8 cellular contexts compared by ENCODE assay signal in the genomic region with DNA sequence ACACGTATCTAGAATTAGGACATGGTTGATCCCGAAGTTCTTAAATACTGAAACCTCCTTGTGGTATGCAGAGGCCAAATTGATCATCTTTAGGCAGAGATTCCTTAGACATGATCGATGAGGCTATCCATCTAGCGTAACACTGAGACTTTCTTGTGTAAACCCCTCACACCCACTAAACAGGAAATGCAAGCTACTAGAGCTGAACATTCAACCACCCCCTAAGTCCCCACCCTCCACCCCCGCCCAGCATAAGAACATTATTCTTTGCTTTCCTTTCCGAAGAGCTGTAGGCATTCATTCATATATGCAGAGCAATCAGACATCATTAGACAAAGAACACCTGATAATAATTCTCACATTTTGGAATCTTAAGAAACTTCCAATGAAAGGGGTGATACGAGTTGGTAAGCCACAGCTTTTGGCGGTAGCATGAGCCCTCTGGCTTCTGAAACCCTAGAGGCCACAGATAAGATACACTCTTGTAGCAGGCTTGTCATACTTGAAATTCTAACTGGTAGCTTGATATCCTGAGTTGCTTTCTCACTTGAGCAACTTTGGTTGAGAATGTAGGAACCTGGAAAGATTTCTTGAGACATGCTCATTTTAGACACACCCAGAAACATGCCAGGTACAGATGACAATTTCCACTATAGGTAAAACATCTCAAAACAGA. TPM values are rescaled to one million over a fixed set of nuclear protein-coding genes. Genes with fewer than 3 reads are reported as not detected.
DNase-seq lines count a peak whose midpoint lies in the region; ATAC-seq and TF ChIP-seq lines count a peak whose summit lies in the region.

No MANE protein-coding gene starts in this region.

- peaks cover 88 to 100% (median 100%) of the 10 kb centered on the region in 6 donors for H3K4me1 ChIP-seq in spleen
- peaks cover 0 to 14% of the 10 kb centered on the region in 2 donors for H3K4me1 ChIP-seq in adrenal gland (replicated peaks in 1 of 2)

- peak; percentile 13 to 33 for ATAC-seq in activated CD4-positive, CD25-positive, alpha-beta regulatory T cell treated with anti-CD3 and anti-CD28 coated beads, Interleukin-2, amount 50 U/mL, for 24 hours
- ATAC-seq in HG02610 (IDR thresholded peaks at IDR 0.05; ENCODE audit: unreplicated experiment) (peak; percentile 29), Right ventricle myocardium inferior (no peak)

- intact Hi-C loops in spleen (cut with DNase I; ENCODE audit: low total_unique reads) (no loop called here), Right ventricle myocardium inferior (cut with DNase I) (no loop called here), adrenal gland (cut with DNase I) (no loop called here)

- H3K27me3 ChIP-seq in spleen (replicated peaks in 1 of 7) = no peaks in the 10 kb centered on the region
- no peaks in the 10 kb centered on the region for H3K27me3 ChIP-seq in adrenal gland

- H3K27ac ChIP-seq in spleen = peak overlapping the region in 7 of 8 donors; percentile 52 to 100 (median 90)
- H3K27ac ChIP-seq in adrenal gland = no peak overlapping the region

- H3K9me3 ChIP-seq in spleen = no peaks in the 10 kb centered on the region
- no peaks in the 10 kb centered on the region for H3K9me3 ChIP-seq in adrenal gland (replicated peaks in 1 of 3)

- no peak for DNase-seq in activated CD4-positive, CD25-positive, alpha-beta regulatory T cell treated with anti-CD3 and anti-CD28 coated beads, Interleukin-2, amount 50 U/mL, for 72 hours
- peak; percentile 30 for DNase-seq in MV-4-11 (lab: John Stamatoyannopoulos, UW)
- DNase-seq in spleen = no peak
- DNase-seq in DMS53 (lab: John Stamatoyannopoulos, UW) = no peak
- no peak for DNase-seq in Right ventricle myocardium inferior (ENCODE audit: missing footprints)
- DNase-seq in adrenal gland = no peak

- 26 to 36% (median 33%) methylated on average over 8 of the region's 8 CpGs for WGBS in spleen, 5 donors
- WGBS in adrenal gland, 4 donors = 60 to 72% (median 67%) methylated on average over 8 of the region's 8 CpGs

- H3K4me3 ChIP-seq in spleen (peak overlapping the region in 1 of 8 donors; percentile 55), adrenal gland (no peak overlapping the region)

- peaks cover 0 to 17% (median 0%) of the 10 kb centered on the region in 6 donors for H3K36me3 ChIP-seq in spleen
- no peaks in the 10 kb centered on the region for H3K36me3 ChIP-seq in adrenal gland (replicated peaks in 1 of 2)

- TF ChIP-seq POLR2A in spleen (IDR thresholded peaks at IDR 0.05) (no peak), adrenal gland (IDR thresholded peaks at IDR 0.05) (no peak)

- TF ChIP-seq CTCF in spleen (IDR thresholded peaks at IDR 0.05 in 8 of 11, conservative IDR thresholded peaks at IDR 0.05 in 3 of 11) (no peak), adrenal gland (IDR thresholded peaks at IDR 0.05) (no peak)

RNA-seq across cellular contexts. Expression of gene FLI1, which starts 42.2 kb away (rescaled TPM):
- total RNA-seq in spleen (100 to 1,000 TPM; 125 to 270 (median 160) TPM), Right ventricle myocardium inferior (18.3 TPM), adrenal gland (10 to 100 TPM in 5 of 8 donors, 1 to 10 TPM in 3; 2.4 to 21.3 (median 16.9) TPM)
- polyA plus RNA-seq in spleen (10 to 100 TPM; 45.8 to 74.2 (median 52.5) TPM), adrenal gland (1 to 10 TPM; 5.2 to 9.7 (median 5.8) TPM)

Comparison
In these comparisons a context has a peak if more than half of its experiments do, and no peak if none do; other contexts are left out.
1. H3K27ac ChIP-seq: peak in spleen (7 of 8); none in adrenal gland (0 of 5).